8 cellular contexts compared by ENCODE assay signal in the genomic region with DNA sequence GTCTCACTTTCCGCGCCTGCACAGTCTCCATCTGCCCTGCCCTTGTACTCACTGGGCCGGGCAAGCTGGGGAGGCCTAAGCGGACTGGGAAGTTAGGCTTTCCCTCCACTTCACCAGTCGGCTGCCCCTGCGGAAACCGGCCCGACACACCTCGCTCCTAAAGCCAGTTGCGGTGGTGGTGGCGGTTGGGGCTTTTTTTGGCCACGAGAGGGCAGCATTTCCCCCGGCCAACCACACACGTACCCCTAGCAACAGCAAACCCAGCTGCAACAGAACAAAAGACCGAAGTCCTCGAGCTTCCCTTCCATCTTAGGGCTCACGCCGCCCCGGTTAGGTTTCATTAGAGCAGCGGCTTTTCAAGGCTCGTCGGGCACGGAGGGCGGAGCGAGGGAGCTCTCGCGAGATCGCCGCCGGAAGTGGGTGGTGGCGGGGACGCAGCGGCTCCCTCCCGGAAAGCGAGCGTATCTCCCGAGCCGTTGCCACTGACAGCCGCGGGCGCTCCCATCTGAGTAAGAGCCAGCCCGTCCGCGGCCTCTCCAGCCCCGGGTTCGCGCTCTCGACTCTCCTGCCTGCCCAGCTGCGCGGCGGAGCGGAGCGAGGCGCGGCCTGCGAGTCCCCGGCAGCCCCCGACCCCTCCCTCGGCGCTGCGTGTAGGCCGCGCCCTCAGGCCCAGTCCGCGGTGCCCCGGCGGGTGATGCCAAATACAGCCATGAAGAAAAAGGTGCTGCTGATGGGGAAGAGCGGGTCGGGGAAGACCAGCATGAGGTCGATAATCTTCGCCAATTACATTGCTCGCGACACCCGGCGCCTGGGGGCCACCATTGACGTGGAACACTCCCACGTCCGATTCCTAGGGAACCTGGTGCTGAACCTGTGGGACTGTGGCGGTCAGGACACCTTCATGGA. TPM values are rescaled to one million over a fixed set of nuclear protein-coding genes. Genes with fewer than 3 reads are reported as not detected.
DNase-seq lines count a peak whose midpoint lies in the region; ATAC-seq, FAIRE-seq and TF ChIP-seq lines count a peak whose summit lies in the region.

TSS of gene RRAGA (plus strand) at position 462 of the 906 bp plus-strand sequence. CDS start at position 695, 233 bp downstream.

- CTCF ChIA-PET in HepG2 (lab: Yijun Ruan, JAX; ENCODE audit: low intra/inter-chr PET ratio, low total read pairs): interaction anchor here (3.1 kb wide), 1 partner anchor 125 kb away, joined by 16 read pairs; no protein-coding TSS in a partner anchor

- peak; percentile 83 for FAIRE-seq in HepG2 (lab: Jason Lieb, UNC)

- no peaks in the 10 kb centered on the region for H3K9me3 ChIP-seq in HepG2 (ENCODE audit: low read length)

- H3K79me2 ChIP-seq in HepG2 (ENCODE audit: insufficient read depth, low read length): peaks cover 29% of the 10 kb centered on the region

- peak within 1 kb of the TSS; percentile 92 for H2AFZ ChIP-seq in HepG2 (ENCODE audit: low read length)

- WGBS in HepG2 (ENCODE audit: low lambda C conversion rate): 1% methylated on average over 36 of the region's 79 CpGs

- H3K4me1 ChIP-seq in HepG2 (ENCODE audit: insufficient read depth, low read length): peaks cover 27% of the 10 kb centered on the region

- peak; percentile 98 for TF ChIP-seq CTCF in HepG2 (CRISPR knock-in tag; IDR thresholded peaks at IDR 0.05)

- H3K4me2 ChIP-seq in HepG2 (ENCODE audit: low read depth, low read length): peak within 1 kb of the TSS; percentile 91

- no peaks in the 10 kb centered on the region for H3K36me3 ChIP-seq in HepG2 (replicated peaks in 1 of 2; ENCODE audit: control insufficient read depth in 1 of 2, insufficient read depth in 2 of 2, low read length in 2 of 2)

- intact Hi-C loops in HepG2 (cut with micrococcal nuclease; ENCODE audit: unreplicated experiment): loop anchor here (1.0 to 5.0 kb wide), 5 partner anchors 53 to 408 kb away; partner anchors contain the start of genes DENND4C and HAUS6

- DNase-seq in CD1c-positive myeloid dendritic cell (ENCODE audit: extremely low spot score) (peak; percentile 98), NCI-H748 (lab: John Stamatoyannopoulos, UW; ENCODE audit: unreplicated experiment) (peak; percentile 99), dermis blood vessel endothelial cell (peak; percentile 98), HepG2 (ENCODE audit: low spot score) (peak; percentile 98)
- peak; percentile 95 for DNase-seq in activated CD4-positive, alpha-beta T cell treated with anti-CD3 and anti-CD28 coated beads, Interleukin-2, amount 50 U/mL, for 1 hour
- peak; percentile 93 for DNase-seq in stimulated activated CD4-positive, alpha-beta T cell treated with anti-CD3 and anti-CD28 coated beads, Interleukin-4, amount 100 ng/mL, for 1 hour

- BruUV-seq in HepG2 (replicated peaks; lab: Mats Ljungman, UMichigan): no TSS peak

- TF ChIP-seq RAD21 in HepG2 (CRISPR knock-in tag; IDR thresholded peaks at IDR 0.05): peak; percentile 83

- peak within 1 kb of the TSS; percentile 91 for H3K27ac ChIP-seq in HepG2 (ENCODE audit: extremely low read length, insufficient read depth, low read length)

- TF ChIP-seq EP300 in HepG2 (IDR thresholded peaks at IDR 0.05; ENCODE audit: low read depth in 2 of 2, low read length in 2 of 2) (peak; percentile 9 to 53; a peak in 2 of 4 replicates), HepG2 (CRISPR knock-in tag; IDR thresholded peaks at IDR 0.05; ENCODE audit: borderline replicate concordance) (no peak)

- POLR2A ChIA-PET in HepG2 (lab: Yijun Ruan, JAX): interaction anchor here (0.6 to 2.3 kb wide), 18 partner anchors 24 to 415 kb away, joined by 3 to 22 read pairs (median 4); partner anchors contain the start of genes ACER2, DENND4C and RPS6

- in situ Hi-C loops in HepG2 (cut with HindIII; ENCODE audit: extremely low pct_ligation_motif_present, low pct_unique_long_range_greater_than_20kb): loop anchor here (10.0 to 25.0 kb wide), 2 partner anchors 416 to 1237 kb away; no protein-coding TSS in a partner anchor

- H4K20me1 ChIP-seq in HepG2 (ENCODE audit: insufficient read depth, low read length): peaks cover 12% of the 10 kb centered on the region

- ATAC-seq in GM19372 (IDR thresholded peaks at IDR 0.05; ENCODE audit: low read depth, unreplicated experiment) (peak; percentile 86), HG03558 (IDR thresholded peaks at IDR 0.05; ENCODE audit: extremely low read depth, unreplicated experiment) (peak; percentile 92), HepG2 (peak; percentile 91)

- peak within 1 kb of the TSS; percentile 89 for H3K9ac ChIP-seq in HepG2 (ENCODE audit: insufficient read depth, low read depth, low read length)

- TF ChIP-seq POLR2A in HepG2 (IDR thresholded peaks at IDR 0.05; ENCODE audit: insufficient read depth in 1 of 2, low read depth in 2 of 2, low read length in 2 of 2): peak; percentile 82 to 92

- peaks cover 0 to 7% of the 10 kb centered on the region in 2 experiments; a peak in 1 of 5 replicates for H3K27me3 ChIP-seq in HepG2 (ENCODE audit: control insufficient read depth in 1 of 2, insufficient read depth in 2 of 2, low read length in 2 of 2)

- peak within 1 kb of the TSS; percentile 78 to 92 (median 87) for H3K4me3 ChIP-seq in HepG2 (replicated peaks in 1 of 3; ENCODE audit: insufficient read depth in 1 of 3, low read depth in 2 of 3, low read length in 3 of 3)

TF ChIP-seq in HepG2, 621 proteins besides CTCF, POLR2A, EP300 and RAD21 (continues in another document):
- no peak for TF ChIP-seq ZBTB1 (CRISPR knock-in tag; IDR thresholded peaks at IDR 0.05; ENCODE audit: borderline replicate concordance)
- no peak for TF ChIP-seq MZF1 (CRISPR knock-in tag; IDR thresholded peaks at IDR 0.05; ENCODE audit: borderline replicate concordance)
- TF ChIP-seq ZNF569 (CRISPR knock-in tag; IDR thresholded peaks at IDR 0.05; ENCODE audit: borderline replicate concordance): no peak
- peak; percentile 73; the same call in 1 of the 2 replicates for TF ChIP-seq ZNF292 (CRISPR knock-in tag; IDR thresholded peaks at IDR 0.05; ENCODE audit: borderline replicate concordance, low read depth)
- peak; percentile 79 for TF ChIP-seq ZSCAN9 (CRISPR knock-in tag; IDR thresholded peaks at IDR 0.05; ENCODE audit: borderline replicate concordance)
- TF ChIP-seq, protein P1, sequence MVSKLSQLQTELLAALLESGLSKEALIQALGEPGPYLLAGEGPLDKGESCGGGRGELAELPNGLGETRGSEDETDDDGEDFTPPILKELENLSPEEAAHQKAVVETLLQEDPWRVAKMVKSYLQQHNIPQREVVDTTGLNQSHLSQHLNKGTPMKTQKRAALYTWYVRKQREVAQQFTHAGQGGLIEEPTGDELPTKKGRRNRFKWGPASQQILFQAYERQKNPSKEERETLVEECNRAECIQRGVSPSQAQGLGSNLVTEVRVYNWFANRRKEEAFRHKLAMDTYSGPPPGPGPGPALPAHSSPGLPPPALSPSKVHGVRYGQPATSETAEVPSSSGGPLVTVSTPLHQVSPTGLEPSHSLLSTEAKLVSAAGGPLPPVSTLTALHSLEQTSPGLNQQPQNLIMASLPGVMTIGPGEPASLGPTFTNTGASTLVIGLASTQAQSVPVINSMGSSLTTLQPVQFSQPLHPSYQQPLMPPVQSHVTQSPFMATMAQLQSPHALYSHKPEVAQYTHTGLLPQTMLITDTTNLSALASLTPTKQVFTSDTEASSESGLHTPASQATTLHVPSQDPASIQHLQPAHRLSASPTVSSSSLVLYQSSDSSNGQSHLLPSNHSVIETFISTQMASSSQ (IDR thresholded peaks at IDR 0.05; ENCODE audit: low read depth): no peak
- TF ChIP-seq, protein P1 (CRISPR knock-in tag; IDR thresholded peaks at IDR 0.05; ENCODE audit: borderline replicate concordance): peak; percentile 85; the same call in 1 of the 2 replicates
- no peak for TF ChIP-seq ZNF24 (IDR thresholded peaks at IDR 0.05)
- TF ChIP-seq FLYWCH1 (CRISPR knock-in tag; IDR thresholded peaks at IDR 0.05): no peak
- no peak for TF ChIP-seq ZNF382 (CRISPR knock-in tag; IDR thresholded peaks at IDR 0.05; ENCODE audit: borderline replicate concordance)

RNA-seq across cellular contexts. Expression of gene RRAGA, which starts in this region (rescaled TPM):
- total RNA-seq in dermis blood vessel endothelial cell (34.6 and 37.8 TPM in 2 replicates), HepG2 (2016; rRNA removed; fragmentation: Illumina TruSeq; extraction: Trizol) (37.5 and 56.9 TPM in 2 replicates)
- 6.6 and 6.8 TPM in 2 replicates for total RNA-seq in HepG2 (2016; cell fraction: cytosol; rRNA removed; fragmentation: Illumina TruSeq; extraction: Trizol; ENCODE audit: low read depth)
- 38.7 and 57.2 TPM in 2 replicates for total RNA-seq in HepG2 (2016; cell fraction: insoluble cytoplasmic fraction; rRNA removed; fragmentation: Illumina TruSeq; extraction: Trizol)
- 18.8 and 19.2 TPM in 2 replicates for total RNA-seq in HepG2 (2016; cell fraction: membrane; rRNA removed; fragmentation: Illumina TruSeq; extraction: Trizol)
- total RNA-seq in HepG2 (2016; cell fraction: nucleus; rRNA removed; fragmentation: Illumina TruSeq; extraction: Trizol): 22.5 and 23.0 TPM in 2 replicates
- polyA plus RNA-seq in HepG2 (2011; rRNA removed): 81.5 and 118 TPM in 2 replicates
- polyA plus RNA-seq in HepG2 (2011; cell fraction: cytosol; rRNA removed): 92.8 and 95.4 TPM in 2 replicates
- polyA plus RNA-seq in HepG2 (2011; cell fraction: nucleus; rRNA removed): 23.1 and 24.7 TPM in 2 replicates
- 56.3 and 67.6 TPM in 2 replicates for polyA plus RNA-seq in HepG2 (2012)
- 7.6 and 7.7 TPM in 2 replicates for polyA plus RNA-seq in HepG2 (2016; cell fraction: cytosol; fragmentation: Illumina TruSeq; extraction: Trizol; ENCODE audit: low read depth)
- 108 TPM in 2 replicates for polyA plus RNA-seq in HepG2 (2016; cell fraction: insoluble cytoplasmic fraction; fragmentation: Illumina TruSeq; extraction: Trizol; ENCODE audit: low read depth)
- polyA plus RNA-seq in HepG2 (2016; cell fraction: membrane; fragmentation: Illumina TruSeq; extraction: Trizol; ENCODE audit: low read depth): 15.3 and 17.5 TPM in 2 replicates
- 47.7 and 50.3 TPM in 2 replicates for polyA plus RNA-seq in HepG2 (2016; cell fraction: nucleus; fragmentation: Illumina TruSeq; extraction: Trizol; ENCODE audit: insufficient read depth, low read depth)
- 51.0 and 104 TPM in 2 replicates for polyA minus RNA-seq in HepG2 (2011; rRNA and poly(A)+ RNA removed; ENCODE audit: low replicate concordance)
- 52.6 and 58.3 TPM in 2 replicates for polyA minus RNA-seq in HepG2 (2011; cell fraction: cytosol; rRNA and poly(A)+ RNA removed)
- polyA minus RNA-seq in HepG2 (2011; cell fraction: nucleus; rRNA and poly(A)+ RNA removed): 32.3 and 32.6 TPM in 2 replicates

Comparison
In these comparisons a context has a peak if more than half of its experiments do, and no peak if none do; other contexts are left out.
1. Peak in every context shown above with its lines: DNase-seq, ATAC-seq, H3K4me3 ChIP-seq and H3K27ac ChIP-seq.